In the genomic region with DNA sequence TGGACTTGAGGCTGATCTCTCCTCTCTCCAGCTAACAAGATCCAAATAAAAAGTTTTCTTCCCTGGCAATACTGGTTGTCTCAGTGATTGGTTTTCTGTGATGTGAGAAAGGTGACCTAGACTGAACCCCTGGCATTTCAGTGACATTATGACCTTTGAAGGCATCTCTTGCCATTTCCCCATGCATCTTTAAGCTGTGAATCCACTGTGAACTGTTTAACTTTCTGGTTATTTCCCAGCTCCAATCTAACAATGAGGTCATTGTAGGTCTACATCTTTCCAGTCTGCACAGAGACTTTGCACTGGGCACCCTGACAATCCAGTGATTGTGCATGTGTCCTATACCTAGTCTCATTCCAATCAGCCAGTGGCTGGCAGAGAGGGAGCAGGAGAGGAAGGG, we compare ENCODE assay signal across 22 cellular contexts.
"Had no signal": no experiment of that assay in that cellular context is flagged by ENCODE, and none has a peak within 500 bp of the region (broad histone marks: within the 10 kb centered on the region; RNA-seq: fewer than 3 reads in every experiment).

No MANE protein-coding gene starts in this region.

- H3K4me3 Mint-ChIP-seq: activated B cell treated with CpG ODN at 0.5 μM for 24 hours; activated CD8-positive, alpha-beta T cell treated with anti-CD3 and anti-CD28 coated beads for 36 hours; activated T-cell treated with anti-CD3 and anti-CD28 coated beads, Interleukin-2, amount 50 U/mL, for 4 hours; activated T-helper 17 cell treated with anti-CD3 and anti-CD28 coated beads, Interleukin-2, amount 50 U/mL, for 72 hours; effector memory CD8-positive, alpha-beta T cell; naive thymus-derived CD8-positive, alpha-beta T cell; neural crest cell had no signal

- ATAC-seq: activated CD8-positive, alpha-beta T cell treated with anti-CD3 and anti-CD28 coated beads for 36 hours; activated T-cell treated with anti-CD3 and anti-CD28 coated beads, Interleukin-2, amount 50 U/mL, for 4 hours; activated T-helper 17 cell treated with anti-CD3 and anti-CD28 coated beads, Interleukin-2, amount 50 U/mL, for 72 hours; effector memory CD8-positive, alpha-beta T cell; heart left ventricle; left ventricle myocardium superior; naive thymus-derived CD8-positive, alpha-beta T cell; pancreas had no signal

- H3K27ac Mint-ChIP-seq: activated B cell treated with CpG ODN at 0.5 μM for 24 hours; activated CD8-positive, alpha-beta T cell treated with anti-CD3 and anti-CD28 coated beads for 36 hours; activated T-helper 17 cell treated with anti-CD3 and anti-CD28 coated beads, Interleukin-2, amount 50 U/mL, for 72 hours; effector memory CD8-positive, alpha-beta T cell had no signal

- DNase-seq: activated B cell treated with CpG ODN at 0.5 μM for 24 hours; activated CD4-positive, alpha-beta T cell treated with anti-CD3 and anti-CD28 coated beads, Interleukin-2, amount 50 U/mL, for 1 hour; activated CD8-positive, alpha-beta T cell treated with anti-CD3 and anti-CD28 coated beads for 36 hours; activated gamma-delta T cell treated with Interleukin-2 at 50 U/mL for 16 hours; activated naive CD4-positive, alpha-beta T cell treated with anti-CD3 and anti-CD28 coated beads, Interleukin-2, amount 50 U/mL, for 16 hours; activated T-cell treated with anti-CD3 and anti-CD28 coated beads, Interleukin-2, amount 50 U/mL, for 4 hours; amniotic stem cell; brain microvascular endothelial cell; effector memory CD8-positive, alpha-beta T cell; heart left ventricle; left ventricle myocardium superior; naive thymus-derived CD8-positive, alpha-beta T cell; pancreas; stimulated activated CD4-positive, alpha-beta T cell treated with anti-CD3 and anti-CD28 coated beads, Interleukin-15, amount 100 ng/mL, for 24 hours; stimulated activated CD4-positive, alpha-beta T cell treated with anti-CD3 and anti-CD28 coated beads, Interleukin-2, amount 100 ng/mL, for 24 hours; stimulated activated naive CD4-positive, alpha-beta T cell; testis; transverse colon had no signal

- H3K27me3 ChIP-seq: brain microvascular endothelial cell, heart left ventricle, pancreas, right atrium auricular region, testis, transverse colon had no signal

- H3K4me3 ChIP-seq: coronary artery, heart left ventricle, pancreas, right atrium auricular region, testis, transverse colon had no signal

- H3K36me3 ChIP-seq: brain microvascular endothelial cell, heart left ventricle, pancreas, right atrium auricular region, transverse colon had no signal

- H3K27ac ChIP-seq: brain microvascular endothelial cell, coronary artery, pancreas, testis, transverse colon had no signal

- H3K4me1 ChIP-seq: testis had no signal

- H3K9me3 ChIP-seq: pancreas, right atrium auricular region, testis had no signal

- H3K27me3 Mint-ChIP-seq: activated B cell treated with CpG ODN at 0.5 μM for 24 hours; naive thymus-derived CD8-positive, alpha-beta T cell had no signal

- H3K9me3 Mint-ChIP-seq: activated CD8-positive, alpha-beta T cell treated with anti-CD3 and anti-CD28 coated beads for 36 hours; effector memory CD8-positive, alpha-beta T cell had no signal

- H3K4me1 Mint-ChIP-seq: activated T-helper 17 cell treated with anti-CD3 and anti-CD28 coated beads, Interleukin-2, amount 50 U/mL, for 72 hours had no signal
